In genomic region chr6:140069576-140069975, GRCh38 we compare ENCODE assay signal across 20 cellular contexts.
"Had no signal": no experiment of that assay in that cellular context is flagged by ENCODE, and none has a peak within 500 bp of the region (broad histone marks: within the 10 kb centered on the region; RNA-seq: fewer than 3 reads in every experiment).

No MANE protein-coding gene starts in this region.

- H3K9me3 ChIP-seq: esophagus squamous epithelium, gastrocnemius medialis, heart right ventricle, mucosa of descending colon, neutrophil, sigmoid colon, suprapubic skin, thyroid gland, uterus had no signal

- FAIRE-seq: islet of Langerhans, small intestine had no signal

- H3K27me3 Mint-ChIP-seq: type B pancreatic cell had no signal

- H3K4me1 Mint-ChIP-seq: naive thymus-derived CD8-positive, alpha-beta T cell had no signal

- H3K4me3 ChIP-seq: esophagus squamous epithelium, gastrocnemius medialis, heart right ventricle, mucosa of descending colon, sigmoid colon, suprapubic skin, thyroid gland, uterus had no signal

- ATAC-seq: gastrocnemius medialis; heart right ventricle; mucosa of descending colon; naive thymus-derived CD8-positive, alpha-beta T cell; stimulated activated naive CD8-positive, alpha-beta T cell treated with anti-CD3 and anti-CD28 coated beads, Interleukin-15, Interleukin-2, amounts not matched to agents 100 U/mL and 50 U/mL, for 24 hours had no signal

- H3K4me1 ChIP-seq: uterus had no signal

- H3K4me3 Mint-ChIP-seq: naive thymus-derived CD8-positive, alpha-beta T cell; type B pancreatic cell had no signal

- H3K36me3 ChIP-seq: esophagus squamous epithelium, gastrocnemius medialis, heart right ventricle, neutrophil, sigmoid colon, suprapubic skin, thyroid gland, uterus had no signal

- DNase-seq: effector memory CD4-positive, alpha-beta T cell; esophagus squamous epithelium; gastrocnemius medialis; heart right ventricle; hypothalamus; kidney glomerular epithelial cell; mucosa of descending colon; naive thymus-derived CD8-positive, alpha-beta T cell; posterior cingulate gyrus; sigmoid colon; small intestine; stimulated activated CD4-positive, alpha-beta T cell treated with anti-CD3 and anti-CD28 coated beads, Interleukin-12 subunit alpha, Interleukin-12 subunit beta, amount 100 ng/mL, for 4 hours; stimulated activated naive CD8-positive, alpha-beta T cell treated with anti-CD3 and anti-CD28 coated beads, Interleukin-15, Interleukin-2, amounts not matched to agents 100 U/mL and 50 U/mL, for 24 hours; thyroid gland; uterus had no signal

- H3K27ac ChIP-seq: epithelial cell of prostate, esophagus squamous epithelium, gastrocnemius medialis, neutrophil, sigmoid colon, suprapubic skin, uterus had no signal

- H3K27me3 ChIP-seq: esophagus squamous epithelium, gastrocnemius medialis, heart right ventricle, neutrophil, sigmoid colon, suprapubic skin, thyroid gland, uterus had no signal

- H3K9me3 Mint-ChIP-seq: naive thymus-derived CD8-positive, alpha-beta T cell; type B pancreatic cell had no signal

- H3K36me3 Mint-ChIP-seq: naive thymus-derived CD8-positive, alpha-beta T cell; type B pancreatic cell had no signal

- H3K27ac Mint-ChIP-seq: naive thymus-derived CD8-positive, alpha-beta T cell; type B pancreatic cell had no signal
